Comparison of ENCODE assay signal across 2 cellular contexts in the genomic region with DNA sequence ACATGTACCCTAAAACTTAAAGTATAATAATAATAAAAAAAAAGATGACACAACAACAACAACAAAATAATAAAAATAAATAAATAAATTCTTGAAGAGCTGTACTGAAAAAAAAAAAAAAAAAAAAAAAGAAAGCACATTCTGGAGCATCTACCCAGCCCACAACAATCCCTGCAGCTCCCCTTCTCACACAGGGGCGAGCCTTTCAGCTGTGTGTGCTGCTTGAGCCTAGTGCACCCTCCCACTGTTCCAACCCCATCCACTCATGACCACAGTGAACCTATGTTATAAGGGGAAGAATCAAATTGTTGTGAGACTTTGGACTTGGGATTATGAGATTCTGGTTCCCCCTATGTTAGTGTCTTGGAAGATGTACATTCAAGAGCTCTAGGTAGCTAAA.
TF ChIP-seq lines count a peak whose summit lies in the region.

No MANE protein-coding gene starts in this region.

TF ChIP-seq in GM23338, 12 proteins besides CTCF, POLR2A, EP300 and RAD21 (continues in another document):
- TF ChIP-seq, protein P1, sequence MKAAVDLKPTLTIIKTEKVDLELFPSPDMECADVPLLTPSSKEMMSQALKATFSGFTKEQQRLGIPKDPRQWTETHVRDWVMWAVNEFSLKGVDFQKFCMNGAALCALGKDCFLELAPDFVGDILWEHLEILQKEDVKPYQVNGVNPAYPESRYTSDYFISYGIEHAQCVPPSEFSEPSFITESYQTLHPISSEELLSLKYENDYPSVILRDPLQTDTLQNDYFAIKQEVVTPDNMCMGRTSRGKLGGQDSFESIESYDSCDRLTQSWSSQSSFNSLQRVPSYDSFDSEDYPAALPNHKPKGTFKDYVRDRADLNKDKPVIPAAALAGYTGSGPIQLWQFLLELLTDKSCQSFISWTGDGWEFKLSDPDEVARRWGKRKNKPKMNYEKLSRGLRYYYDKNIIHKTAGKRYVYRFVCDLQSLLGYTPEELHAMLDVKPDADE (IDR thresholded peaks at IDR 0.05) = no peak
- TF ChIP-seq NANOG (IDR thresholded peaks at IDR 0.05; ENCODE audit: borderline replicate concordance) (no peak), ZNF114 (CRISPR knock-in tag; IDR thresholded peaks at IDR 0.05) (no peak), EZH2 (IDR thresholded peaks at IDR 0.05; ENCODE audit: low read depth, unreplicated experiment) (no peak), CREB1 (CRISPR knock-in tag; IDR thresholded peaks at IDR 0.05; ENCODE audit: low read depth) (no peak), EZH2phosphoT487 (IDR thresholded peaks at IDR 0.05; ENCODE audit: unreplicated experiment) (no peak), ZNF331 (CRISPR knock-in tag; IDR thresholded peaks at IDR 0.05; ENCODE audit: low read depth) (no peak), POLR2AphosphoS5 (IDR thresholded peaks at IDR 0.05; ENCODE audit: low read depth) (no peak)
- TF ChIP-seq, protein P2, sequence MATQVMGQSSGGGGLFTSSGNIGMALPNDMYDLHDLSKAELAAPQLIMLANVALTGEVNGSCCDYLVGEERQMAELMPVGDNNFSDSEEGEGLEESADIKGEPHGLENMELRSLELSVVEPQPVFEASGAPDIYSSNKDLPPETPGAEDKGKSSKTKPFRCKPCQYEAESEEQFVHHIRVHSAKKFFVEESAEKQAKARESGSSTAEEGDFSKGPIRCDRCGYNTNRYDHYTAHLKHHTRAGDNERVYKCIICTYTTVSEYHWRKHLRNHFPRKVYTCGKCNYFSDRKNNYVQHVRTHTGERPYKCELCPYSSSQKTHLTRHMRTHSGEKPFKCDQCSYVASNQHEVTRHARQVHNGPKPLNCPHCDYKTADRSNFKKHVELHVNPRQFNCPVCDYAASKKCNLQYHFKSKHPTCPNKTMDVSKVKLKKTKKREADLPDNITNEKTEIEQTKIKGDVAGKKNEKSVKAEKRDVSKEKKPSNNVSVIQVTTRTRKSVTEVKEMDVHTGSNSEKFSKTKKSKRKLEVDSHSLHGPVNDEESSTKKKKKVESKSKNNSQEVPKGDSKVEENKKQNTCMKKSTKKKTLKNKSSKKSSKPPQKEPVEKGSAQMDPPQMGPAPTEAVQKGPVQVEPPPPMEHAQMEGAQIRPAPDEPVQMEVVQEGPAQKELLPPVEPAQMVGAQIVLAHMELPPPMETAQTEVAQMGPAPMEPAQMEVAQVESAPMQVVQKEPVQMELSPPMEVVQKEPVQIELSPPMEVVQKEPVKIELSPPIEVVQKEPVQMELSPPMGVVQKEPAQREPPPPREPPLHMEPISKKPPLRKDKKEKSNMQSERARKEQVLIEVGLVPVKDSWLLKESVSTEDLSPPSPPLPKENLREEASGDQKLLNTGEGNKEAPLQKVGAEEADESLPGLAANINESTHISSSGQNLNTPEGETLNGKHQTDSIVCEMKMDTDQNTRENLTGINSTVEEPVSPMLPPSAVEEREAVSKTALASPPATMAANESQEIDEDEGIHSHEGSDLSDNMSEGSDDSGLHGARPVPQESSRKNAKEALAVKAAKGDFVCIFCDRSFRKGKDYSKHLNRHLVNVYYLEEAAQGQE (IDR thresholded peaks at IDR 0.05; ENCODE audit: unreplicated experiment) = no peak
- TF ChIP-seq, protein P3, sequence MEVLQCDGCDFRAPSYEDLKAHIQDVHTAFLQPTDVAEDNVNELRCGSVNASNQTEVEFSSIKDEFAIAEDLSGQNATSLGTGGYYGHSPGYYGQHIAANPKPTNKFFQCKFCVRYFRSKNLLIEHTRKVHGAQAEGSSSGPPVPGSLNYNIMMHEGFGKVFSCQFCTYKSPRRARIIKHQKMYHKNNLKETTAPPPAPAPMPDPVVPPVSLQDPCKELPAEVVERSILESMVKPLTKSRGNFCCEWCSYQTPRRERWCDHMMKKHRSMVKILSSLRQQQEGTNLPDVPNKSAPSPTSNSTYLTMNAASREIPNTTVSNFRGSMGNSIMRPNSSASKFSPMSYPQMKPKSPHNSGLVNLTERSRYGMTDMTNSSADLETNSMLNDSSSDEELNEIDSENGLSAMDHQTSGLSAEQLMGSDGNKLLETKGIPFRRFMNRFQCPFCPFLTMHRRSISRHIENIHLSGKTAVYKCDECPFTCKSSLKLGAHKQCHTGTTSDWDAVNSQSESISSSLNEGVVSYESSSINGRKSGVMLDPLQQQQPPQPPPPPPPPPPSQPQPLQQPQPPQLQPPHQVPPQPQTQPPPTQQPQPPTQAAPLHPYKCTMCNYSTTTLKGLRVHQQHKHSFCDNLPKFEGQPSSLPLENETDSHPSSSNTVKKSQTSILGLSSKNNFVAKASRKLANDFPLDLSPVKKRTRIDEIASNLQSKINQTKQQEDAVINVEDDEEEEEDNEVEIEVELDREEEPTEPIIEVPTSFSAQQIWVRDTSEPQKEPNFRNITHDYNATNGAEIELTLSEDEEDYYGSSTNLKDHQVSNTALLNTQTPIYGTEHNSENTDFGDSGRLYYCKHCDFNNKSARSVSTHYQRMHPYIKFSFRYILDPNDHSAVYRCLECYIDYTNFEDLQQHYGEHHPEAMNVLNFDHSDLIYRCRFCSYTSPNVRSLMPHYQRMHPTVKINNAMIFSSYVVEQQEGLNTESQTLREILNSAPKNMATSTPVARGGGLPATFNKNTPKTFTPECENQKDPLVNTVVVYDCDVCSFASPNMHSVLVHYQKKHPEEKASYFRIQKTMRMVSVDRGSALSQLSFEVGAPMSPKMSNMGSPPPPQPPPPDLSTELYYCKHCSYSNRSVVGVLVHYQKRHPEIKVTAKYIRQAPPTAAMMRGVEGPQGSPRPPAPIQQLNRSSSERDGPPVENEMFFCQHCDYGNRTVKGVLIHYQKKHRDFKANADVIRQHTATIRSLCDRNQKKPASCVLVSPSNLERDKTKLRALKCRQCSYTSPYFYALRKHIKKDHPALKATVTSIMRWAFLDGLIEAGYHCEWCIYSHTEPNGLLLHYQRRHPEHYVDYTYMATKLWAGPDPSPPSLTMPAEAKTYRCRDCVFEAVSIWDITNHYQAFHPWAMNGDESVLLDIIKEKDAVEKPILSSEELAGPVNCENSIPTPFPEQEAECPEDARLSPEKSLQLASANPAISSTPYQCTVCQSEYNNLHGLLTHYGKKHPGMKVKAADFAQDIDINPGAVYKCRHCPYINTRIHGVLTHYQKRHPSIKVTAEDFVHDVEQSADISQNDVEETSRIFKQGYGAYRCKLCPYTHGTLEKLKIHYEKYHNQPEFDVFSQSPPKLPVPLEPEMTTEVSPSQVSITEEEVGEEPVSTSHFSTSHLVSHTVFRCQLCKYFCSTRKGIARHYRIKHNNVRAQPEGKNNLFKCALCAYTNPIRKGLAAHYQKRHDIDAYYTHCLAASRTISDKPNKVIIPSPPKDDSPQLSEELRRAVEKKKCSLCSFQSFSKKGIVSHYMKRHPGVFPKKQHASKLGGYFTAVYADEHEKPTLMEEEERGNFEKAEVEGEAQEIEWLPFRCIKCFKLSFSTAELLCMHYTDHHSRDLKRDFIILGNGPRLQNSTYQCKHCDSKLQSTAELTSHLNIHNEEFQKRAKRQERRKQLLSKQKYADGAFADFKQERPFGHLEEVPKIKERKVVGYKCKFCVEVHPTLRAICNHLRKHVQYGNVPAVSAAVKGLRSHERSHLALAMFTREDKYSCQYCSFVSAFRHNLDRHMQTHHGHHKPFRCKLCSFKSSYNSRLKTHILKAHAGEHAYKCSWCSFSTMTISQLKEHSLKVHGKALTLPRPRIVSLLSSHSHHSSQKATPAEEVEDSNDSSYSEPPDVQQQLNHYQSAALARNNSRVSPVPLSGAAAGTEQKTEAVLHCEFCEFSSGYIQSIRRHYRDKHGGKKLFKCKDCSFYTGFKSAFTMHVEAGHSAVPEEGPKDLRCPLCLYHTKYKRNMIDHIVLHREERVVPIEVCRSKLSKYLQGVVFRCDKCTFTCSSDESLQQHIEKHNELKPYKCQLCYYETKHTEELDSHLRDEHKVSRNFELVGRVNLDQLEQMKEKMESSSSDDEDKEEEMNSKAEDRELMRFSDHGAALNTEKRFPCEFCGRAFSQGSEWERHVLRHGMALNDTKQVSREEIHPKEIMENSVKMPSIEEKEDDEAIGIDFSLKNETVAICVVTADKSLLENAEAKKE (CRISPR knock-in tag; IDR thresholded peaks at IDR 0.05) = no peak

TF ChIP-seq in WTC11, 78 proteins besides CTCF, POLR2A, EP300 and RAD21:
- TF ChIP-seq, protein P4, sequence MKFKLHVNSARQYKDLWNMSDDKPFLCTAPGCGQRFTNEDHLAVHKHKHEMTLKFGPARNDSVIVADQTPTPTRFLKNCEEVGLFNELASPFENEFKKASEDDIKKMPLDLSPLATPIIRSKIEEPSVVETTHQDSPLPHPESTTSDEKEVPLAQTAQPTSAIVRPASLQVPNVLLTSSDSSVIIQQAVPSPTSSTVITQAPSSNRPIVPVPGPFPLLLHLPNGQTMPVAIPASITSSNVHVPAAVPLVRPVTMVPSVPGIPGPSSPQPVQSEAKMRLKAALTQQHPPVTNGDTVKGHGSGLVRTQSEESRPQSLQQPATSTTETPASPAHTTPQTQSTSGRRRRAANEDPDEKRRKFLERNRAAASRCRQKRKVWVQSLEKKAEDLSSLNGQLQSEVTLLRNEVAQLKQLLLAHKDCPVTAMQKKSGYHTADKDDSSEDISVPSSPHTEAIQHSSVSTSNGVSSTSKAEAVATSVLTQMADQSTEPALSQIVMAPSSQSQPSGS (CRISPR knock-in tag; IDR thresholded peaks at IDR 0.05; ENCODE audit: borderline replicate concordance, low read depth) = no peak
